Comparison of ENCODE assay signal across 1 cellular context in genomic region chr1:45750298-45751038, GRCh38.
A peak's percentile ranks its signal among the peaks of the same experiment; 100 is the strongest.
TF ChIP-seq lines count a peak whose summit lies in the region.

TSS of gene IPP (minus strand) at chr1:45750653. CDS start at chr1:45746411, 4,242 bp downstream.

TF ChIP-seq in HepG2, 621 proteins besides CTCF, POLR2A, EP300 and RAD21 (continued from another document and continues in another):
- TF ChIP-seq ZNF713 (CRISPR knock-in tag; IDR thresholded peaks at IDR 0.05) (no peak), ZHX1 (CRISPR knock-in tag; IDR thresholded peaks at IDR 0.05; ENCODE audit: low read depth) (no peak), ZNF609 (CRISPR knock-in tag; IDR thresholded peaks at IDR 0.05; ENCODE audit: borderline replicate concordance) (0 out of 2 replicates have a peak, but pooled peaks have one; percentile 30), ZNF615 (CRISPR knock-in tag; IDR thresholded peaks at IDR 0.05; ENCODE audit: borderline replicate concordance) (0 out of 2 replicates have a peak, but pooled peaks have one; percentile 21), ZNF567 (CRISPR knock-in tag; IDR thresholded peaks at IDR 0.05; ENCODE audit: borderline replicate concordance) (no peak), HOXA7 (CRISPR knock-in tag; IDR thresholded peaks at IDR 0.05) (no peak), DMAP1 (CRISPR knock-in tag; IDR thresholded peaks at IDR 0.05) (peak; percentile 80), REST (IDR thresholded peaks at IDR 0.05; ENCODE audit: borderline replicate concordance in 1 of 2, low read depth in 1 of 2, low read length in 2 of 2) (peak in 1 of 2 experiments; percentile 56; a peak in 1 of 4 replicates), ZNF766 (CRISPR knock-in tag; IDR thresholded peaks at IDR 0.05; ENCODE audit: borderline replicate concordance) (peak; percentile 83; the same call in 1 of the 2 replicates), ZBTB42 (CRISPR knock-in tag; IDR thresholded peaks at IDR 0.05) (peak; percentile 91), FOXA3 (CRISPR knock-in tag; IDR thresholded peaks at IDR 0.05) (peak; percentile 71), THAP8 (CRISPR knock-in tag; IDR thresholded peaks at IDR 0.05; ENCODE audit: borderline replicate concordance) (peak; percentile 73; the same call in 1 of the 2 replicates), FUBP1 (CRISPR knock-in tag; IDR thresholded peaks at IDR 0.05; ENCODE audit: borderline replicate concordance) (no peak), CHD4 (IDR thresholded peaks at IDR 0.05; ENCODE audit: borderline replicate concordance, low read length) (no peak), CREB1 (IDR thresholded peaks at IDR 0.05) (peak; percentile 76), CREB1 (CRISPR knock-in tag; IDR thresholded peaks at IDR 0.05) (0 out of 2 replicates have a peak, but pooled peaks have one; percentile 6), SYNCRIP (IDR thresholded peaks at IDR 0.05; ENCODE audit: insufficient read depth, low read depth, low read length) (no peak), RARG (CRISPR knock-in tag; IDR thresholded peaks at IDR 0.05; ENCODE audit: low read depth) (no peak), KLF11 (CRISPR knock-in tag; IDR thresholded peaks at IDR 0.05) (peak; percentile 89; the same call in 1 of the 2 replicates), ZNF777 (CRISPR knock-in tag; IDR thresholded peaks at IDR 0.05) (0 out of 2 replicates have a peak, but pooled peaks have one; percentile 5), ZNF597 (CRISPR knock-in tag; IDR thresholded peaks at IDR 0.05) (no peak), GLMP (CRISPR knock-in tag; IDR thresholded peaks at IDR 0.05; ENCODE audit: borderline replicate concordance) (no peak), ZHX2 (IDR thresholded peaks at IDR 0.05; ENCODE audit: low read depth) (peak; percentile 46; the same call in 1 of the 2 replicates), ZHX2 (CRISPR knock-in tag; IDR thresholded peaks at IDR 0.05; ENCODE audit: borderline replicate concordance) (0 out of 2 replicates have a peak, but pooled peaks have one; percentile 64), ZNF34 (CRISPR knock-in tag; IDR thresholded peaks at IDR 0.05; ENCODE audit: borderline replicate concordance) (no peak; the same call in 1 of the 2 replicates), ZNF256 (CRISPR knock-in tag; conservative IDR thresholded peaks at IDR 0.05) (no peak), POLR2G (IDR thresholded peaks at IDR 0.05; ENCODE audit: low read depth, low read length) (peak; percentile 98), ATAD3A (CRISPR knock-in tag; IDR thresholded peaks at IDR 0.05) (no peak)
